In genomic region chr1:25989860-25990650, GRCh38 we compare ENCODE assay signal across 17 cellular contexts. TPM values are rescaled to one million over a fixed set of nuclear protein-coding genes. Genes with fewer than 3 reads are reported as not detected.
A peak's percentile ranks its signal among the peaks of the same experiment; 100 is the strongest.
DNase-seq lines count a peak whose midpoint lies in the region; ATAC-seq and TF ChIP-seq lines count a peak whose summit lies in the region.
"Had no signal": no experiment of that assay in that cellular context is flagged by ENCODE, and none has a peak within 500 bp of the region (broad histone marks: within the 10 kb centered on the region; RNA-seq: fewer than 3 reads in every experiment).

No MANE protein-coding gene starts in this region.

- H3K9me3 ChIP-seq in Peyer's patch, result no peaks in the 10 kb centered on the region
- no peaks in the 10 kb centered on the region for H3K9me3 ChIP-seq in endodermal cell (ENCODE audit: control insufficient read depth, low read length)
- no peaks in the 10 kb centered on the region for H3K9me3 ChIP-seq in psoas muscle
- H3K9me3 ChIP-seq: MG63 had no signal

- 95 to 100% methylated on average over 2 to 9 of the region's 10 CpGs for WGBS in endodermal cell (ENCODE audit: insufficient coverage in 1 of 2, insufficient read length in 1 of 2), 2 experiments
- WGBS in psoas muscle, 3 donors, result 46 to 61% (median 53%) methylated on average over 10 of the region's 10 CpGs

- H3K4me3 ChIP-seq in Peyer's patch (peak overlapping the region; percentile 13 to 29 (median 28)), endodermal cell (ENCODE audit: low read length) (no peak overlapping the region), psoas muscle (no peak overlapping the region)
- H3K4me3 ChIP-seq: coronary artery, MG63 had no signal

- peaks cover 54% of the 10 kb centered on the region for H3K4me1 Mint-ChIP-seq in T-helper 2 cell treated with Interferon-gamma antibody and Interleukin-4, amounts not matched to agents 5 μg/mL and 100 μg/mL, for 36 hours (ENCODE audit: low read depth)
- peaks cover 28% of the 10 kb centered on the region for H3K4me1 Mint-ChIP-seq in endodermal cell

- DNase-seq in T-helper 2 cell treated with Interferon-gamma antibody and Interleukin-4, amounts not matched to agents 5 μg/mL and 100 μg/mL, for 36 hours (ENCODE audit: low spot score), result no peak
- DNase-seq in T-helper 2 cell, result no peak
- no peak for DNase-seq in Peyer's patch
- no peak for DNase-seq in endodermal cell
- DNase-seq in psoas muscle, result no peak
- DNase-seq in NOMO-1 treated with dmso at 0.1 percent for 144 hours (lab: John Stamatoyannopoulos, UW; ENCODE audit: unreplicated experiment), result no peak
- no peak for DNase-seq in HuH-7.5 (ENCODE audit: low spot score)
- no peak for DNase-seq in activated CD4-positive, CD25-positive, alpha-beta regulatory T cell (lab: John Stamatoyannopoulos, UW)
- DNase-seq: 8988T, EL, kidney glomerular epithelial cell, MG63, NCI-H446, RPMI8226 had no signal

- H3K36me3 ChIP-seq in Peyer's patch (peaks cover 0 to 49% (median 0%) of the 10 kb centered on the region in 3 donors), endodermal cell (ENCODE audit: control insufficient read depth, insufficient read depth, low read length) (peaks cover 18% of the 10 kb centered on the region), psoas muscle (ENCODE audit: insufficient read depth in 1 of 2, low read depth in 1 of 2) (peaks cover 4 to 12% of the 10 kb centered on the region in 2 donors)

- intact Hi-C loops in psoas muscle (cut with DNase I), result loop anchor here in 1 of 2 donors (10.0 kb wide), 1 partner anchor 165 kb away; no protein-coding TSS in a partner anchor

- H3K9me3 Mint-ChIP-seq in T-helper 2 cell treated with Interferon-gamma antibody and Interleukin-4, amounts not matched to agents 5 μg/mL and 100 μg/mL, for 36 hours, result no peaks in the 10 kb centered on the region
- no peaks in the 10 kb centered on the region for H3K9me3 Mint-ChIP-seq in endodermal cell

- no peak for TF ChIP-seq CTCF in Peyer's patch (IDR thresholded peaks at IDR 0.05)
- no peak for TF ChIP-seq CTCF in endodermal cell (conservative IDR thresholded peaks at IDR 0.05)
- TF ChIP-seq CTCF in psoas muscle (IDR thresholded peaks at IDR 0.05), result no peak

- H3K4me3 Mint-ChIP-seq in T-helper 2 cell treated with Interferon-gamma antibody and Interleukin-4, amounts not matched to agents 5 μg/mL and 100 μg/mL, for 36 hours, result peak overlapping the region; percentile 79
- H3K4me3 Mint-ChIP-seq in endodermal cell, result no peak overlapping the region

- peaks cover 19% of the 10 kb centered on the region for H3K36me3 Mint-ChIP-seq in T-helper 2 cell treated with Interferon-gamma antibody and Interleukin-4, amounts not matched to agents 5 μg/mL and 100 μg/mL, for 36 hours (ENCODE audit: low read depth)
- peaks cover 27% of the 10 kb centered on the region for H3K36me3 Mint-ChIP-seq in endodermal cell (ENCODE audit: low read depth)

- H3K9ac ChIP-seq in endodermal cell (ENCODE audit: extremely low read depth, low read length, poor library complexity, severe bottlenecking), result no peak overlapping the region

- no peak for TF ChIP-seq POLR2A in Peyer's patch (IDR thresholded peaks at IDR 0.05)

- H3K4me1 ChIP-seq in Peyer's patch, result peaks cover 0 to 3% (median 0%) of the 10 kb centered on the region in 4 donors
- peaks cover 8% of the 10 kb centered on the region for H3K4me1 ChIP-seq in endodermal cell (ENCODE audit: control insufficient read depth, insufficient read depth, low read length)
- H3K4me1 ChIP-seq in psoas muscle, result peaks cover 61% of the 10 kb centered on the region

- peak; percentile 52 to 68 (median 60) for ATAC-seq in psoas muscle

- H3K27ac Mint-ChIP-seq in T-helper 2 cell treated with Interferon-gamma antibody and Interleukin-4, amounts not matched to agents 5 μg/mL and 100 μg/mL, for 36 hours, result peak overlapping the region; percentile 89
- H3K27ac Mint-ChIP-seq in endodermal cell, result peak overlapping the region; percentile 79

- peak overlapping the region in 3 of 4 donors; percentile 18 to 44 (median 28) for H3K27ac ChIP-seq in Peyer's patch
- no peak overlapping the region for H3K27ac ChIP-seq in endodermal cell (ENCODE audit: low read depth, low read length)
- peak overlapping the region; percentile 76 for H3K27ac ChIP-seq in psoas muscle
- H3K27ac ChIP-seq: coronary artery had no signal

- H3K27me3 Mint-ChIP-seq in T-helper 2 cell treated with Interferon-gamma antibody and Interleukin-4, amounts not matched to agents 5 μg/mL and 100 μg/mL, for 36 hours (ENCODE audit: low read depth), result no peaks in the 10 kb centered on the region
- no peaks in the 10 kb centered on the region for H3K27me3 Mint-ChIP-seq in endodermal cell (ENCODE audit: insufficient read depth)

- H3K27me3 ChIP-seq in Peyer's patch, result no peaks in the 10 kb centered on the region
- H3K27me3 ChIP-seq in endodermal cell (ENCODE audit: control insufficient read depth, insufficient read depth, low read length, poor library complexity, severe bottlenecking), result no peaks in the 10 kb centered on the region
- no peaks in the 10 kb centered on the region for H3K27me3 ChIP-seq in psoas muscle (ENCODE audit: insufficient read depth in 3 of 3, low read length in 2 of 3)
- H3K27me3 ChIP-seq: MG63 had no signal

RNA-seq across cellular contexts. Expression of gene PAFAH2, which starts 7.8 kb away (rescaled TPM):
- 10 to 100 TPM; 15.7 to 57.8 (median 48.4) TPM for total RNA-seq in Peyer's patch
- 10 to 100 TPM; 11.6 to 13.3 TPM for total RNA-seq in endodermal cell
- polyA plus RNA-seq in endodermal cell (2013, experiment 1 of 2), result 10.9 TPM
- 8.7 TPM for polyA plus RNA-seq in endodermal cell (2013, experiment 2 of 2)
- total RNA-seq in psoas muscle, result 10 to 100 TPM in 3 of 4 donors, 1 to 10 TPM in 1; 5.5 to 15.8 (median 13.3) TPM
- polyA plus RNA-seq in psoas muscle, result 10 to 100 TPM in 1 of 3 donors, 1 to 10 TPM in 2; 5.1 to 30.1 (median 8.8) TPM

RNA-seq across cellular contexts. Expression of gene EXTL1, which starts 31.5 kb away (rescaled TPM):
- total RNA-seq in Peyer's patch (not detected), endodermal cell (1 to 10 TPM; 3.3 to 3.7 TPM), psoas muscle (1 to 10 TPM in 3 of 4 donors, under 1 TPM in 1; 0.39 to 4.6 (median 2.1) TPM)
- 2.5 TPM for polyA plus RNA-seq in endodermal cell (2013, experiment 1 of 2)
- 2.1 TPM for polyA plus RNA-seq in endodermal cell (2013, experiment 2 of 2)
- 1 to 10 TPM in 1 of 3 donors, under 1 TPM in 2; 0.61 to 1.1 (median 0.90) TPM for polyA plus RNA-seq in psoas muscle

RNA-seq across cellular contexts. Expression of gene SLC30A2, which starts 55.9 kb away (rescaled TPM):
- total RNA-seq in Peyer's patch (10 to 100 TPM in 1 of 4 donors, 1 to 10 TPM in 1, under 1 TPM in 1, not detected in 1; 0.18 to 13.2 (median 1.7) TPM), endodermal cell (not detected), psoas muscle (1 to 10 TPM in 3 of 4 donors, under 1 TPM in 1; 0.32 to 7.8 (median 4.2) TPM)
- not detected for polyA plus RNA-seq in endodermal cell (2013, experiment 1 of 2)
- not detected for polyA plus RNA-seq in endodermal cell (2013, experiment 2 of 2)
- polyA plus RNA-seq in psoas muscle, result 1 to 10 TPM in 1 of 3 donors, under 1 TPM in 2; 0.21 to 1.2 (median 0.70) TPM
- total RNA-seq: frontal cortex, osteoblast had no signal

Comparison
In these comparisons a context has a peak if more than half of its experiments do, and no peak if none do; other contexts are left out.
1. H3K4me3 ChIP-seq: peak in Peyer's patch (4 of 4); none in endodermal cell (single experiment) and psoas muscle (single experiment).